ENCODE assay signal across 9 cellular contexts in the genomic region with DNA sequence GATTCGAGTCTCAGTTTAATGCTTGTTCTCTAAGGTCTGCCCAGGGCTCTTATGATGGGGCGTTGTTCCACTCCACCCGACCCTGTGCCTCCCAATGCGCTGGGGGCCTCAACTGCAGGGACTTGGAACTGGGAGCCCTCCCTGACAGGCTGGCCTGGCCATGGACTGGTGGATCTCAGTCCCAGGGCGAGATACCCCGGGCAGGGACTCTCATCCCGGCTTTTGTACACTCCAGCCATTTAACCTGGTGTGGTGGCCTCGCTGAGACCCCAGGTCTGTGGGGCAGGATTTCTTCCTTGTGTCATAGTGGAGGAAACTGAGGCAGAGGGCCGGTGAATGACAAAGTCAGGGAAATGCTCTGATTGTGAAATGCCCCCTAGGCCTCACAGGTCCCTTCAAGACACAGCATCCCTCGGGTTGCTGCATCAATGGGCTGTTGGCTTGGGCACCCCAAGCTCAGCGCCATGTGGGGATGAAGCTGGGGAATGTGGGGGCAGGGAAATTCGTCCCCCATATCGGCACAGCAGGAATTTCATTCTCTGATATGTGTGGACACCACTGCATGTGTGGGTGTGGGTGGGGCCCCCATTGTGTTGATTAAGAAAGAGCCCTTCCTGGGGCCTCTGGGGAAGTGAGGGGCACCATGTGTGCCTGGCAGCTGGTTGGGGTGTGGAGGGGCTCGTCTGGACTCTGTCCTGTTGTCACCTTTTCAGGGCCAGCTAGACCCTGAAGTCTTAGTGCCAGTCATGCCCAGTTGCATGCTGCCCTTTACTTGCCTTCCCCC. TPM values are rescaled to one million over a fixed set of nuclear protein-coding genes. Genes with fewer than 3 reads are reported as not detected.
DNase-seq lines count a peak whose midpoint lies in the region; ATAC-seq and TF ChIP-seq lines count a peak whose summit lies in the region.
"Had no signal": no experiment of that assay in that cellular context is flagged by ENCODE, and none has a peak within 500 bp of the region (broad histone marks: within the 10 kb centered on the region; RNA-seq: fewer than 3 reads in every experiment).

No MANE protein-coding gene starts in this region.

- no peak for TF ChIP-seq POLR2A in gastrocnemius medialis (IDR thresholded peaks at IDR 0.05)

- H3K27me3 ChIP-seq in WERI-Rb-1 (ENCODE audit: insufficient read depth, low read depth, severe bottlenecking) = no peaks in the 10 kb centered on the region
- no peaks in the 10 kb centered on the region for H3K27me3 ChIP-seq in gastrocnemius medialis

- H3K4me1 Mint-ChIP-seq in T-helper 1 cell treated with Interleukin-12 subunit alpha and Interleukin-12 subunit beta and Interleukin-4 antibody, amounts not matched to agents 30 μg/mL and 1 μg/mL, for 36 hours (ENCODE audit: low read depth) = peaks cover 3% of the 10 kb centered on the region

- H3K9me3 Mint-ChIP-seq in T-helper 1 cell treated with Interleukin-12 subunit alpha and Interleukin-12 subunit beta and Interleukin-4 antibody, amounts not matched to agents 30 μg/mL and 1 μg/mL, for 36 hours = no peaks in the 10 kb centered on the region

- in situ Hi-C loops in gastrocnemius medialis (cut with MboI; ENCODE audit: low sequenced_read_pairs in 4 of 4) = loop anchor here in 1 of 4 donors (10.0 kb wide), 1 partner anchor 59 kb away; no protein-coding TSS in a partner anchor

- H3K9me3 ChIP-seq in WERI-Rb-1 (ENCODE audit: severe bottlenecking) (no peaks in the 10 kb centered on the region), gastrocnemius medialis (peaks cover 0 to 2% (median 0%) of the 10 kb centered on the region in 3 donors)

- no peak overlapping the region for H3K27ac Mint-ChIP-seq in T-helper 1 cell treated with Interleukin-12 subunit alpha and Interleukin-12 subunit beta and Interleukin-4 antibody, amounts not matched to agents 30 μg/mL and 1 μg/mL, for 36 hours

- peak overlapping the region; percentile 79 for H3K27ac ChIP-seq in WERI-Rb-1
- peak overlapping the region; percentile 82 to 94 (median 88) for H3K27ac ChIP-seq in gastrocnemius medialis
- H3K27ac ChIP-seq: HL-60 had no signal

- no peaks in the 10 kb centered on the region for H3K36me3 Mint-ChIP-seq in T-helper 1 cell treated with Interleukin-12 subunit alpha and Interleukin-12 subunit beta and Interleukin-4 antibody, amounts not matched to agents 30 μg/mL and 1 μg/mL, for 36 hours (ENCODE audit: low read depth)

- peaks cover 5 to 14% of the 10 kb centered on the region in 2 donors for H3K4me1 ChIP-seq in gastrocnemius medialis

- intact Hi-C loops in gastrocnemius medialis (cut with DNase I; ENCODE audit: low total_unique reads) = loop anchor here (2.0 to 10.0 kb wide), 3 partner anchors 184 to 403 kb away; a partner anchor contains a TSS

- H3K27me3 Mint-ChIP-seq in T-helper 1 cell treated with Interleukin-12 subunit alpha and Interleukin-12 subunit beta and Interleukin-4 antibody, amounts not matched to agents 30 μg/mL and 1 μg/mL, for 36 hours (ENCODE audit: low read depth) = peaks cover 4% of the 10 kb centered on the region

- no peak for ATAC-seq in gastrocnemius medialis
- no peak for ATAC-seq in HG03108 (IDR thresholded peaks at IDR 0.05; ENCODE audit: unreplicated experiment)

- H3K36me3 ChIP-seq in WERI-Rb-1 (no peaks in the 10 kb centered on the region), gastrocnemius medialis (no peaks in the 10 kb centered on the region)

- H3K4me3 ChIP-seq in WERI-Rb-1 (ENCODE audit: low read depth, low read length) (no peak overlapping the region), gastrocnemius medialis (peak overlapping the region in 3 of 4 donors; percentile 87 to 91 (median 88)), foreskin fibroblast (ENCODE audit: low read depth in 1 of 2, low read length in 2 of 2) (no peak overlapping the region)

- no peak for TF ChIP-seq CTCF in WERI-Rb-1 (IDR thresholded peaks at IDR 0.05; ENCODE audit: low read depth, low read length)
- TF ChIP-seq CTCF in gastrocnemius medialis (IDR thresholded peaks at IDR 0.05 in 4 of 5, conservative IDR thresholded peaks at IDR 0.05 in 1 of 5) = no peak
- TF ChIP-seq CTCF in foreskin fibroblast (IDR thresholded peaks at IDR 0.05; ENCODE audit: low read depth, low read length) = no peak

- H3K4me3 Mint-ChIP-seq in T-helper 1 cell treated with Interleukin-12 subunit alpha and Interleukin-12 subunit beta and Interleukin-4 antibody, amounts not matched to agents 30 μg/mL and 1 μg/mL, for 36 hours = peak overlapping the region; percentile 25

- no peak for DNase-seq in T-helper 1 cell
- DNase-seq in WERI-Rb-1 = no peak
- DNase-seq in germinal center (ENCODE audit: low spot score) = peak; percentile 3
- DNase-seq in gastrocnemius medialis = no peak
- DNase-seq in foreskin fibroblast = no peak
- no peak for DNase-seq in anterior cingulate cortex (lab: John Stamatoyannopoulos, UW)

RNA-seq across cellular contexts. Expression of a gene that starts 19.9 kb away (rescaled TPM):
- 1 to 10 TPM; 2.3 to 7.3 (median 4.9) TPM for total RNA-seq in gastrocnemius medialis

Comparison
In these comparisons a context has a peak if more than half of its experiments do, and no peak if none do; other contexts are left out.
1. H3K4me3 ChIP-seq: peak in gastrocnemius medialis (3 of 4); none in WERI-Rb-1 (single experiment) and foreskin fibroblast (0 of 2).